8 cellular contexts compared by ENCODE assay signal in genomic region chr13:32031815-32032345, GRCh38. TPM values are rescaled to one million over a fixed set of nuclear protein-coding genes. Genes with fewer than 3 reads are reported as not detected.
DNase-seq lines count a peak whose midpoint lies in the region; ATAC-seq, FAIRE-seq and TF ChIP-seq lines count a peak whose summit lies in the region.

No MANE protein-coding gene starts in this region.

- no peaks in the 10 kb centered on the region for H3K36me3 ChIP-seq in iPS-15b (ENCODE audit: control insufficient read depth, insufficient read depth, low read length)

- H3K36me3 Mint-ChIP-seq in activated B cell treated with CpG ODN at 0.5 μM for 24 hours (ENCODE audit: low read depth), result no peaks in the 10 kb centered on the region
- H3K36me3 Mint-ChIP-seq in stimulated activated naive B cell treated with anti-CD40 and anti-IgM and Interleukin-4, amounts not matched to agents 10 μg/mL and 1 μg/mL and 100 μg/mL, for 72 hours, result no peaks in the 10 kb centered on the region

- H3K4me1 ChIP-seq in iPS-15b (ENCODE audit: control insufficient read depth, insufficient read depth, low read length), result peaks cover 19% of the 10 kb centered on the region

- H3K9me3 Mint-ChIP-seq in activated B cell treated with CpG ODN at 0.5 μM for 24 hours, result no peaks in the 10 kb centered on the region
- H3K9me3 Mint-ChIP-seq in stimulated activated naive B cell treated with anti-CD40 and anti-IgM and Interleukin-4, amounts not matched to agents 10 μg/mL and 1 μg/mL and 100 μg/mL, for 72 hours, result no peaks in the 10 kb centered on the region

- peak overlapping the region; percentile 61 for H3K27ac Mint-ChIP-seq in activated B cell treated with CpG ODN at 0.5 μM for 24 hours
- H3K27ac Mint-ChIP-seq in stimulated activated naive B cell treated with anti-CD40 and anti-IgM and Interleukin-4, amounts not matched to agents 10 μg/mL and 1 μg/mL and 100 μg/mL, for 72 hours, result peak overlapping the region; percentile 80

- DNase-seq in NCI-H1092 treated with DMSO at 0.1 percent for 48 hours (lab: John Stamatoyannopoulos, UW) (peak; percentile 35), NCI-H1092 (lab: John Stamatoyannopoulos, UW) (no peak), activated B cell treated with CpG ODN at 0.5 μM for 24 hours (no peak), DMS 273 (lab: John Stamatoyannopoulos, UW; ENCODE audit: unreplicated experiment) (no peak), D721Med (ENCODE audit: insufficient read length, low spot score) (no peak)
- no peak for DNase-seq in stimulated activated naive B cell treated with anti-CD40 and anti-IgM and Interleukin-4, amounts not matched to agents 10 μg/mL and 1 μg/mL and 100 μg/mL, for 72 hours

- POLR2A ChIA-PET in activated B cell treated with CpG ODN at 0.5 μM for 24 hours (lab: Charles Lee), result interaction anchor here (1.6 to 3.3 kb wide), 2 partner anchors 9 to 284 kb away, joined by 10 to 13 read pairs; partner anchors contain the start of genes BRCA2 and ZAR1L

- intact Hi-C loops in activated B cell treated with CpG ODN at 0.5 μM for 24 hours (cut with micrococcal nuclease), result loop anchor here (1.0 to 10.0 kb wide), 6 partner anchors 9 to 1513 kb away; partner anchors contain the start of genes BRCA2, N4BP2L1 and ZAR1L

- CTCF ChIA-PET in activated B cell treated with CpG ODN at 0.5 μM for 24 hours (lab: Charles Lee), result interaction anchor here (1.3 kb wide), 1 partner anchor 122 kb away, joined by 3 read pairs; no protein-coding TSS in a partner anchor

- FAIRE-seq in D721Med (lab: Jason Lieb, UNC), result no peak

- H3K27me3 Mint-ChIP-seq in activated B cell treated with CpG ODN at 0.5 μM for 24 hours, result peaks cover 7% of the 10 kb centered on the region
- peaks cover 12 to 18% of the 10 kb centered on the region in 2 donors for H3K27me3 Mint-ChIP-seq in stimulated activated naive B cell treated with anti-CD40 and anti-IgM and Interleukin-4, amounts not matched to agents 10 μg/mL and 1 μg/mL and 100 μg/mL, for 72 hours

- H3K27me3 ChIP-seq in iPS-15b (ENCODE audit: control insufficient read depth, insufficient read depth, low read length), result no peaks in the 10 kb centered on the region

- H3K4me3 ChIP-seq in iPS-15b (ENCODE audit: low read depth, low read length), result peak overlapping the region; percentile 82

- peaks cover 32% of the 10 kb centered on the region for H3K4me1 Mint-ChIP-seq in activated B cell treated with CpG ODN at 0.5 μM for 24 hours
- peaks cover 13 to 22% of the 10 kb centered on the region in 2 donors for H3K4me1 Mint-ChIP-seq in stimulated activated naive B cell treated with anti-CD40 and anti-IgM and Interleukin-4, amounts not matched to agents 10 μg/mL and 1 μg/mL and 100 μg/mL, for 72 hours

- peak overlapping the region; percentile 94 for H3K4me3 Mint-ChIP-seq in activated B cell treated with CpG ODN at 0.5 μM for 24 hours
- peak overlapping the region; percentile 88 to 93 for H3K4me3 Mint-ChIP-seq in stimulated activated naive B cell treated with anti-CD40 and anti-IgM and Interleukin-4, amounts not matched to agents 10 μg/mL and 1 μg/mL and 100 μg/mL, for 72 hours

- ATAC-seq in activated B cell treated with CpG ODN at 0.5 μM for 24 hours (ENCODE audit: low read depth), result no peak
- no peak for ATAC-seq in stimulated activated naive B cell treated with anti-CD40 and anti-IgM and Interleukin-4, amounts not matched to agents 10 μg/mL and 1 μg/mL and 100 μg/mL, for 72 hours (replicated peaks)
- ATAC-seq in HG03175 (IDR thresholded peaks at IDR 0.05; ENCODE audit: unreplicated experiment), result no peak

- TF ChIP-seq CTCF in activated B cell treated with CpG ODN at 0.5 μM for 24 hours (IDR thresholded peaks at IDR 0.05) (no peak), D721Med (IDR thresholded peaks at IDR 0.05; ENCODE audit: insufficient read depth, missing control alignments) (no peak)

- H3K9ac ChIP-seq in iPS-15b (ENCODE audit: low read depth, low read length), result no peak overlapping the region

- H3K9me3 ChIP-seq in iPS-15b (ENCODE audit: control insufficient read depth, insufficient read depth, low read length), result no peaks in the 10 kb centered on the region

RNA-seq across cellular contexts. Expression of gene FRY, which starts 0.3 kb away (rescaled TPM):
- total RNA-seq in activated B cell treated with CpG ODN at 0.5 μM for 24 hours, result 4.7 and 4.8 TPM in 2 replicates
